Comparison of ENCODE assay signal across 9 cellular contexts in the genomic region with DNA sequence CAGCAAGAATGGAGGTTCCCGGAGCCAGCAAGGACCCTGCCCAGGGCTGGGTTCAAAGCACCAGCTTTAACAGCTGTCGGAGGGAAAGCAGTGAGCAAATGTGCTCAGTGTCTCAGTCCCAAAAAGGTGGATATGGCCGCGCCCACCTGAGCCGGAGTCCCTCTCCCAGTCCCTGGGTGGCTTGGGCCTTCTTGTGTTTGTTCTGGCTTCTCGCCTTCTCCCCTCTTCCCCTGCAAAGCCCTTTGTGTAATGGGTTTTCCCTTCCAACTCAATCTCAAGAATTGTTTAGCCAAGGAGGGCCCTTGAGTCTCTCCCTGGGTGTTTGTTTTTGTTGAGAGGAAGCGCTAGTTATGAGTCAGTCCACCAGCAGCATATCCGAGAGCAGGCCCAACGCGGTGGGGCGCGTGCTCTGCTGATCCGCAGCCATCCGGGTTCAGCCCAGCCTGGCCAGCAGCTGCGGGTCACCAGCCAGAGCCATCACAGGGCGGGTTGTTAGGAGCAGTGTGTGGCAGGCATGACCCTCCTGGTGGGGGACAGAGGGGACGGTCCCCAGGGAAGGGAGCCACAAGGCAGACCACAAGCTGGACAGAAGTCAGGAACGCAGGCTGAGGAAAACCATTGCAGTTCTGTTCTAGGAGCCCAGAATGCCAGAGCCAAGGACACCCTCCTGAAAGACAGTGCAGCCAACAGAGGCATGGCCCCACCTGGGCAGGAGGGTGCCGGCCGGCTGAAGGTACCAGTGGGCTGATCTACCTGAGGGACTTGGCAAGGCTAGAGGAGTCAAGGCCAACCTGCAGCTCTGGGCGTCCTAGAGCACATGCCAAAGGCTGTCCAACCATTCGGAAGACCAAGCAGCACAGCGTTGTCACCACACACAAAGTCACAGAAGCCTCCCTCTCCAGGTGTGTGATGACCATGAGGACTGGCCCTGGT. TPM values are rescaled to one million over a fixed set of nuclear protein-coding genes. Genes with fewer than 3 reads are reported as not detected.
DNase-seq lines count a peak whose midpoint lies in the region; ATAC-seq and TF ChIP-seq lines count a peak whose summit lies in the region.
"Had no signal": no experiment of that assay in that cellular context is flagged by ENCODE, and none has a peak within 500 bp of the region (broad histone marks: within the 10 kb centered on the region; RNA-seq: fewer than 3 reads in every experiment).

No MANE protein-coding gene starts in this region.

- ATAC-seq in GM21529 (IDR thresholded peaks at IDR 0.05; ENCODE audit: unreplicated experiment): no peak

- peaks cover 0 to 5% of the 10 kb centered on the region in 2 donors for H3K9me3 ChIP-seq in uterus
- H3K9me3 ChIP-seq in Karpas-422 (ENCODE audit: low read length): no peaks in the 10 kb centered on the region

- H3K4me2 ChIP-seq in Karpas-422 (ENCODE audit: low read depth, low read length, poor library complexity, severe bottlenecking): no peak overlapping the region

- intact Hi-C loops in activated naive CD4-positive, alpha-beta T cell treated with anti-CD3 and anti-CD28 coated beads for 36 hours (cut with micrococcal nuclease): loop anchor here (10.0 kb wide), 1 partner anchor 251 kb away; no protein-coding TSS in a partner anchor
- intact Hi-C loops in uterus (cut with DNase I; ENCODE audit: low total_unique reads): no loop called here

- H3K79me2 ChIP-seq in Karpas-422 (ENCODE audit: low read length): no peaks in the 10 kb centered on the region

- TF ChIP-seq POLR2A in uterus (IDR thresholded peaks at IDR 0.05): no peak

- H3K36me3 ChIP-seq in uterus (no peaks in the 10 kb centered on the region), Karpas-422 (ENCODE audit: insufficient read depth, low read length) (no peaks in the 10 kb centered on the region)

- H3K9me2 ChIP-seq in Karpas-422 (replicated peaks; ENCODE audit: insufficient read depth, low read length): no peaks in the 10 kb centered on the region

- H3K4me1 ChIP-seq in uterus (peaks cover 0 to 19% of the 10 kb centered on the region in 2 donors), Karpas-422 (ENCODE audit: low read length) (no peaks in the 10 kb centered on the region)

- H3K4me3 Mint-ChIP-seq in activated naive CD4-positive, alpha-beta T cell treated with anti-CD3 and anti-CD28 coated beads for 36 hours: no peak overlapping the region
- no peak overlapping the region for H3K4me3 Mint-ChIP-seq in mesothelial cell of epicardium
- H3K4me3 Mint-ChIP-seq: CD4-positive, CD25-positive, alpha-beta regulatory T cell had no signal

- no peaks in the 10 kb centered on the region for H3K27me3 Mint-ChIP-seq in activated naive CD4-positive, alpha-beta T cell treated with anti-CD3 and anti-CD28 coated beads for 36 hours (ENCODE audit: low read depth)
- no peaks in the 10 kb centered on the region for H3K27me3 Mint-ChIP-seq in mesothelial cell of epicardium (ENCODE audit: low read depth)

- CTCF ChIA-PET in activated naive CD4-positive, alpha-beta T cell treated with anti-CD3 and anti-CD28 coated beads for 36 hours (lab: Charles Lee): no interaction called here

- no peak overlapping the region for H3K9ac ChIP-seq in Karpas-422 (ENCODE audit: low read length)

- peak; percentile 1 for DNase-seq in activated naive CD4-positive, alpha-beta T cell treated with anti-CD3 and anti-CD28 coated beads for 36 hours
- DNase-seq in activated naive CD4-positive, alpha-beta T cell treated with anti-CD3 and anti-CD28 coated beads, Interleukin-2, amount 50 U/mL, for 16 hours: no peak
- peak; percentile 90 for DNase-seq in dermis blood vessel endothelial cell
- DNase-seq in mesothelial cell of epicardium (ENCODE audit: low spot score in 2 of 2, unreplicated experiment in 2 of 2): peak in 1 of 2 experiments; percentile 10
- DNase-seq in uterus: peak in 1 of 2 donors; percentile 20
- DNase-seq in Karpas-422: no peak
- DNase-seq in iPS-NIHi7 (ENCODE audit: extremely low spot score): no peak
- DNase-seq: CD4-positive, CD25-positive, alpha-beta regulatory T cell had no signal

- H2AFZ ChIP-seq in Karpas-422 (ENCODE audit: low read length): no peak overlapping the region

- no peak overlapping the region for H3K27ac Mint-ChIP-seq in activated naive CD4-positive, alpha-beta T cell treated with anti-CD3 and anti-CD28 coated beads for 36 hours
- peak overlapping the region; percentile 47 for H3K27ac Mint-ChIP-seq in mesothelial cell of epicardium

- TF ChIP-seq CTCF in mesothelial cell of epicardium (IDR thresholded peaks at IDR 0.05; ENCODE audit: unreplicated experiment) (no peak), uterus (IDR thresholded peaks at IDR 0.05) (no peak)

- H3K36me3 Mint-ChIP-seq in activated naive CD4-positive, alpha-beta T cell treated with anti-CD3 and anti-CD28 coated beads for 36 hours (ENCODE audit: low read depth): no peaks in the 10 kb centered on the region
- H3K36me3 Mint-ChIP-seq in mesothelial cell of epicardium: peaks cover 6% of the 10 kb centered on the region
- H3K36me3 Mint-ChIP-seq: CD4-positive, CD25-positive, alpha-beta regulatory T cell had no signal

- H3K27me3 ChIP-seq in uterus: no peaks in the 10 kb centered on the region
- H3K27me3 ChIP-seq in Karpas-422 (ENCODE audit: low read length): no peaks in the 10 kb centered on the region

- no peak overlapping the region for H3K4me3 ChIP-seq in uterus
- H3K4me3 ChIP-seq in Karpas-422 (ENCODE audit: low read length): no peak overlapping the region

- H4K20me1 ChIP-seq in Karpas-422 (ENCODE audit: insufficient read depth, low read depth, low read length): no peaks in the 10 kb centered on the region

- H3K4me1 Mint-ChIP-seq in activated naive CD4-positive, alpha-beta T cell treated with anti-CD3 and anti-CD28 coated beads for 36 hours (ENCODE audit: low read depth): peaks cover 7% of the 10 kb centered on the region
- H3K4me1 Mint-ChIP-seq in mesothelial cell of epicardium: peaks cover 14% of the 10 kb centered on the region

- peaks cover 10% of the 10 kb centered on the region for H3K9me3 Mint-ChIP-seq in activated naive CD4-positive, alpha-beta T cell treated with anti-CD3 and anti-CD28 coated beads for 36 hours
- peaks cover 17% of the 10 kb centered on the region for H3K9me3 Mint-ChIP-seq in mesothelial cell of epicardium

- H3K27ac ChIP-seq in uterus: peak overlapping the region; percentile 78 to 83
- H3K27ac ChIP-seq in Karpas-422 (ENCODE audit: low read length): no peak overlapping the region

RNA-seq across cellular contexts. Expression of a gene that starts 21.3 kb away (rescaled TPM):
- total RNA-seq in activated naive CD4-positive, alpha-beta T cell treated with anti-CD3 and anti-CD28 coated beads for 36 hours: not detected
- total RNA-seq in dermis blood vessel endothelial cell (not detected in 2 replicates), mesothelial cell of epicardium (0.07 TPM in 1 of 3 replicates, not detected in the others), uterus (not detected)
- not detected in 2 replicates for total RNA-seq in Karpas-422 (2014; rRNA removed; shearing (Covaris generic); ENCODE audit: low replicate concordance)
- total RNA-seq: CD4-positive, CD25-positive, alpha-beta regulatory T cell had no signal

RNA-seq across cellular contexts. Expression of a gene that starts 46.7 kb away (rescaled TPM):
- total RNA-seq in activated naive CD4-positive, alpha-beta T cell treated with anti-CD3 and anti-CD28 coated beads for 36 hours: not detected
- total RNA-seq in dermis blood vessel endothelial cell (not detected in 2 replicates), mesothelial cell of epicardium (0.42 TPM in 1 of 3 replicates, not detected in the others), uterus (not detected)
- total RNA-seq in Karpas-422 (2014; rRNA removed; shearing (Covaris generic); ENCODE audit: low replicate concordance): not detected in 2 replicates
- total RNA-seq: CD4-positive, CD25-positive, alpha-beta regulatory T cell had no signal

Comparison
In these comparisons a context has a peak if more than half of its experiments do, and no peak if none do; other contexts are left out.
1. DNase-seq: peak in activated naive CD4-positive, alpha-beta T cell treated with anti-CD3 and anti-CD28 coated beads for 36 hours (single experiment) and dermis blood vessel endothelial cell (single experiment); none in activated naive CD4-positive, alpha-beta T cell treated with anti-CD3 and anti-CD28 coated beads, Interleukin-2, amount 50 U/mL, for 16 hours (single experiment), Karpas-422 (single experiment) and iPS-NIHi7 (single experiment).